17 cellular contexts compared by ENCODE assay signal in genomic region chr20:36114707-36115106, GRCh38. TPM values are rescaled to one million over a fixed set of nuclear protein-coding genes. Genes with fewer than 3 reads are reported as not detected.
A peak's percentile ranks its signal among the peaks of the same experiment; 100 is the strongest.
DNase-seq lines count a peak whose midpoint lies in the region; ATAC-seq and TF ChIP-seq lines count a peak whose summit lies in the region.
"Had no signal": no experiment of that assay in that cellular context is flagged by ENCODE, and none has a peak within 500 bp of the region (broad histone marks: within the 10 kb centered on the region; RNA-seq: fewer than 3 reads in every experiment).

No MANE protein-coding gene starts in this region.

- in situ Hi-C loops in mammary epithelial cell (cut with MboI; ENCODE audit: low sequenced_read_pairs in 2 of 2), result no loop called here

- peak overlapping the region; percentile 83 to 90 for H3K27ac ChIP-seq in breast epithelium
- no peak overlapping the region for H3K27ac ChIP-seq in mammary epithelial cell (ENCODE audit: insufficient read depth, low read depth, low read length)
- peak overlapping the region; percentile 58 for H3K27ac ChIP-seq in suprapubic skin
- no peak overlapping the region for H3K27ac ChIP-seq in lower lobe of right lung
- H3K27ac ChIP-seq: 22Rv1, A549, C4-2B had no signal

- no peaks in the 10 kb centered on the region for H3K9me3 Mint-ChIP-seq in dendritic cell treated with granulocyte-macrophage colony-stimulating factor and Interleukin-4, amounts not matched to agents 40 ng/mL and 50 ng/mL, for 4 days
- peaks cover 0 to 4% (median 0%) of the 10 kb centered on the region in 7 donors for H3K9me3 Mint-ChIP-seq in CD14-positive monocyte
- H3K9me3 Mint-ChIP-seq: CD4-positive, alpha-beta memory T cell; HFFc6; IgD-negative memory B cell had no signal

- peaks cover 20% of the 10 kb centered on the region for H3K27me3 Mint-ChIP-seq in dendritic cell treated with granulocyte-macrophage colony-stimulating factor and Interleukin-4, amounts not matched to agents 40 ng/mL and 50 ng/mL, for 4 days
- H3K27me3 Mint-ChIP-seq in CD14-positive monocyte (ENCODE audit: low read depth in 3 of 3), result peaks cover 2 to 12% (median 4%) of the 10 kb centered on the region in 3 donors

- intact Hi-C loops in breast epithelium (cut with DNase I; ENCODE audit: low total_unique reads) (no loop called here), mammary epithelial cell (cut with micrococcal nuclease) (no loop called here), lower lobe of right lung (cut with DNase I) (no loop called here), CD14-positive monocyte (cut with micrococcal nuclease) (no loop called here)
- intact Hi-C loops in dendritic cell treated with granulocyte-macrophage colony-stimulating factor and Interleukin-4, amounts not matched to agents 40 ng/mL and 50 ng/mL, for 4 days (cut with micrococcal nuclease), result no loop called here

- H3K4me1 ChIP-seq in breast epithelium (peaks cover 0 to 21% of the 10 kb centered on the region in 2 donors), mammary epithelial cell (ENCODE audit: insufficient read depth, low read length) (peaks cover 4% of the 10 kb centered on the region), suprapubic skin (peaks cover 35% of the 10 kb centered on the region), lower lobe of right lung (peaks cover 64% of the 10 kb centered on the region)

- peaks cover 83% of the 10 kb centered on the region for H3K4me1 Mint-ChIP-seq in dendritic cell treated with granulocyte-macrophage colony-stimulating factor and Interleukin-4, amounts not matched to agents 40 ng/mL and 50 ng/mL, for 4 days (ENCODE audit: low read depth)
- peaks cover 44% of the 10 kb centered on the region for H3K4me1 Mint-ChIP-seq in CD14-positive monocyte
- H3K4me1 Mint-ChIP-seq: CD4-positive, alpha-beta memory T cell had no signal

- H3K36me3 Mint-ChIP-seq in dendritic cell treated with granulocyte-macrophage colony-stimulating factor and Interleukin-4, amounts not matched to agents 40 ng/mL and 50 ng/mL, for 4 days (ENCODE audit: low read depth), result no peaks in the 10 kb centered on the region
- H3K36me3 Mint-ChIP-seq in CD14-positive monocyte, result no peaks in the 10 kb centered on the region
- H3K36me3 Mint-ChIP-seq: CD4-positive, alpha-beta memory T cell had no signal

- no peak for ATAC-seq in lower lobe of right lung

- TF ChIP-seq POLR2A in breast epithelium (IDR thresholded peaks at IDR 0.05) (no peak), NB4 (IDR thresholded peaks at IDR 0.05; ENCODE audit: extremely low read depth, insufficient read length) (no peak), suprapubic skin (IDR thresholded peaks at IDR 0.05) (no peak)

- H3K36me3 ChIP-seq in breast epithelium, result no peaks in the 10 kb centered on the region
- H3K36me3 ChIP-seq in mammary epithelial cell (ENCODE audit: insufficient read depth, low read length), result no peaks in the 10 kb centered on the region
- no peaks in the 10 kb centered on the region for H3K36me3 ChIP-seq in suprapubic skin
- H3K36me3 ChIP-seq in lower lobe of right lung, result no peaks in the 10 kb centered on the region

- H3K9ac ChIP-seq in mammary epithelial cell (ENCODE audit: insufficient read depth, low read length), result no peak overlapping the region

- H3K27me3 ChIP-seq in breast epithelium (no peaks in the 10 kb centered on the region), mammary epithelial cell (ENCODE audit: insufficient read depth, low read length) (no peaks in the 10 kb centered on the region), suprapubic skin (no peaks in the 10 kb centered on the region), lower lobe of right lung (ENCODE audit: low read depth) (no peaks in the 10 kb centered on the region)

- dilution Hi-C loops in mammary epithelial cell (cut with HindIII; ENCODE audit: low sequenced_read_pairs), result loop anchor here (5.0 kb wide), 1 partner anchor 87 kb away; no protein-coding TSS in a partner anchor

- no peak for TF ChIP-seq EP300 in suprapubic skin (IDR thresholded peaks at IDR 0.05)

- WGBS in mammary epithelial cell (ENCODE audit: low coverage, missing lambda C conversion rate), result 86% methylated on average over 3 of the region's 3 CpGs
- WGBS in suprapubic skin, result 91% methylated on average over 3 of the region's 3 CpGs

- H3K4me2 ChIP-seq in mammary epithelial cell (ENCODE audit: insufficient read depth, low read depth, low read length), result no peak overlapping the region
- H3K4me2 ChIP-seq: A549 had no signal

- CTCF ChIA-PET in mammary epithelial cell (lab: Charles Lee; ENCODE audit: low non-redundant PET), result no interaction called here

- no peak overlapping the region for H3K4me3 Mint-ChIP-seq in dendritic cell treated with granulocyte-macrophage colony-stimulating factor and Interleukin-4, amounts not matched to agents 40 ng/mL and 50 ng/mL, for 4 days
- H3K4me3 Mint-ChIP-seq in CD14-positive monocyte, result no peak overlapping the region
- H3K4me3 Mint-ChIP-seq: CD4-positive, alpha-beta memory T cell; HFFc6; IgD-negative memory B cell had no signal

- H2AFZ ChIP-seq in mammary epithelial cell (ENCODE audit: low read depth, low read length), result no peak overlapping the region

- no peaks in the 10 kb centered on the region for H3K9me3 ChIP-seq in breast epithelium
- no peaks in the 10 kb centered on the region for H3K9me3 ChIP-seq in mammary epithelial cell (replicated peaks; ENCODE audit: insufficient read depth, low read length)
- no peaks in the 10 kb centered on the region for H3K9me3 ChIP-seq in suprapubic skin
- H3K9me3 ChIP-seq in lower lobe of right lung, result no peaks in the 10 kb centered on the region
- H3K9me3 ChIP-seq: A549 had no signal

- no peak for DNase-seq in breast epithelium (ENCODE audit: low spot score in 2 of 2)
- DNase-seq in mammary epithelial cell, result no peak
- DNase-seq in NB4 (ENCODE audit: low read depth), result peak; percentile 29
- DNase-seq in suprapubic skin (ENCODE audit: low spot score in 2 of 2), result no peak
- DNase-seq in SHP77 treated with DMSO at 0.1 percent for 48 hours (lab: John Stamatoyannopoulos, UW), result no peak
- DNase-seq in lower lobe of right lung, result no peak
- DNase-seq in CD14-positive monocyte (ENCODE audit: low spot score), result no peak
- DNase-seq: CD4-positive, alpha-beta memory T cell; DMS153; DMS79; HCEC 1CT; HFFc6 had no signal

- H3K79me2 ChIP-seq in mammary epithelial cell (ENCODE audit: insufficient read depth, low read length), result no peaks in the 10 kb centered on the region

- BruUV-seq in mammary epithelial cell (replicated peaks; lab: Mats Ljungman, UMichigan), result no TSS peak

- TF ChIP-seq CTCF in breast epithelium (IDR thresholded peaks at IDR 0.05) (no peak), mammary epithelial cell (conservative IDR thresholded peaks at IDR 0.05 in 1 of 2, IDR thresholded peaks at IDR 0.05 in 1 of 2; ENCODE audit: extremely low read depth in 1 of 2, insufficient read depth in 1 of 2, low read depth in 1 of 2, low read length in 2 of 2) (no peak), NB4 (IDR thresholded peaks at IDR 0.05; ENCODE audit: low read depth, low read length) (peak; percentile 5), suprapubic skin (IDR thresholded peaks at IDR 0.05) (no peak), lower lobe of right lung (IDR thresholded peaks at IDR 0.05) (no peak), CD14-positive monocyte (IDR thresholded peaks at IDR 0.05) (no peak)

- H3K4me3 ChIP-seq in breast epithelium, result no peak overlapping the region
- H3K4me3 ChIP-seq in mammary epithelial cell (replicated peaks in 1 of 3; ENCODE audit: insufficient read depth in 1 of 3, low read depth in 2 of 3, low read length in 3 of 3), result no peak overlapping the region
- H3K4me3 ChIP-seq in NB4 (ENCODE audit: low read depth, low read length), result no peak overlapping the region
- no peak overlapping the region for H3K4me3 ChIP-seq in suprapubic skin
- H3K4me3 ChIP-seq in lower lobe of right lung, result no peak overlapping the region
- H3K4me3 ChIP-seq: A549 had no signal

- no peaks in the 10 kb centered on the region for H4K20me1 ChIP-seq in mammary epithelial cell (ENCODE audit: insufficient read depth, low read length)

- H3K27ac Mint-ChIP-seq in dendritic cell treated with granulocyte-macrophage colony-stimulating factor and Interleukin-4, amounts not matched to agents 40 ng/mL and 50 ng/mL, for 4 days, result peak overlapping the region; percentile 93
- no peak overlapping the region for H3K27ac Mint-ChIP-seq in CD14-positive monocyte
- H3K27ac Mint-ChIP-seq: HFFc6, IgD-negative memory B cell had no signal

RNA-seq across cellular contexts. Expression of gene EPB41L1, which starts 39.8 kb away (rescaled TPM):
- total RNA-seq in breast epithelium (10 to 100 TPM; 37.0 to 66.4 (median 43.7) TPM), mammary epithelial cell (10 to 100 TPM; 14.4 to 29.7 TPM), suprapubic skin (10 to 100 TPM; 14.3 to 27.9 (median 21.4) TPM), lower lobe of right lung (68.9 TPM)
- polyA plus RNA-seq in mammary epithelial cell (8.9 TPM), CD14-positive monocyte (not detected)
- polyA minus RNA-seq in mammary epithelial cell, result 27.8 TPM
- polyA plus RNA-seq: CD4-positive, alpha-beta memory T cell had no signal

Comparison
In these comparisons a context has a peak if more than half of its experiments do, and no peak if none do; other contexts are left out.
1. H3K27ac ChIP-seq: peak in breast epithelium (2 of 2) and suprapubic skin (single experiment); none in mammary epithelial cell (single experiment) and lower lobe of right lung (single experiment).